Comparison of ENCODE assay signal across 8 cellular contexts in the genomic region with DNA sequence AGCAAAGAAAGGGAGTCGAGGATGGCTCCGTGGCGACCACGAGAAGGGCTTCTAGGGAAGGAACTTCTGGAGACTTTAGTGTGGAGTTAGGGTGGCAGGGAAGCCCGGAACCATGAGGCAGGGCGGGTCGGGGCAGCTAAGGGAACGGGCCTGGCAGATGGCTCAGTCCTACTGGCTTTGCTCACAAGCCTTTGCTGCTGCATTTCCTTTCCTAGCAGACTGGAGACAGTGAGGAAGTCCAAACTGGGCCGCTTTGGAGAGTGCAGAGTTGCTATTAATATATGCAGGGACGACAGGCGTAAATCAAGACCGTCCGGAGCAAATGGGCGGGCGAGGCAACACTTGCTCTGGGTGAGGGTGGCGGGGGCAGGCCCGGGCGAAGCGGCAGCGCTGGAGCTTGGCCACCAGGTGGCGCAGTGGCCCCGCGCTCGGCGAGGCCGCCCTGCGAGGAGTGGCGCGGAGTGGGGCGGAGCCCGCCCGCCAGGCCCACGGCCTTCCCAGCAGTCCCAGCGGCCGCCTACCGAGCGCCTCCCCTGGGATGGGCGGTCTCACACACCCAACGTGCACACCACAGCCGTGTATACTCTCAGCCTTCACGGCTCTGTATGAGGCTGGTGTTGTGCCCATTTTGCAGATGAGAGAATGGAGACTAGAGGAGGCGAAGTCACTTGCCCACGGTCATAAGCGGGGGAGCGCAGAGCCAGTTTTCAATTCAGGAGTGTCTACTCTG. TPM values are rescaled to one million over a fixed set of nuclear protein-coding genes. Genes with fewer than 3 reads are reported as not detected.
DNase-seq lines count a peak whose midpoint lies in the region; ATAC-seq and TF ChIP-seq lines count a peak whose summit lies in the region.

No MANE protein-coding gene starts in this region.

- ATAC-seq in GM18502 (IDR thresholded peaks at IDR 0.05; ENCODE audit: poor library complexity, unreplicated experiment) (peak; percentile 90), HG02885 (IDR thresholded peaks at IDR 0.05; ENCODE audit: poor library complexity, unreplicated experiment) (peak; percentile 92), body of pancreas (peak; percentile 95)

- DNase-seq in 8988T = peak; percentile 89
- peak; percentile 85 for DNase-seq in NCI-H2029 (lab: John Stamatoyannopoulos, UW)
- peak; percentile 93 for DNase-seq in UCSD-AML1 (lab: John Stamatoyannopoulos, UW; ENCODE audit: unreplicated experiment)
- DNase-seq in body of pancreas = peak; percentile 92 to 95 (median 94)

- H3K9ac ChIP-seq in iPS-18a (ENCODE audit: low read length) (no peak overlapping the region), skeletal muscle tissue (ENCODE audit: low read depth in 1 of 3, low read length in 3 of 3) (peak overlapping the region; percentile 64 to 84 (median 70))

- peak overlapping the region; percentile 32 to 80 (median 58) for H3K27ac ChIP-seq in body of pancreas
- H3K27ac ChIP-seq in iPS-18a (ENCODE audit: low read length) = no peak overlapping the region
- H3K27ac ChIP-seq in skeletal muscle tissue (ENCODE audit: low read depth, low read length) = peak overlapping the region; percentile 73

- TF ChIP-seq CTCF in body of pancreas (IDR thresholded peaks at IDR 0.05) = peak; percentile 79 to 99 (median 98)

- no peaks in the 10 kb centered on the region for H3K27me3 ChIP-seq in body of pancreas
- no peaks in the 10 kb centered on the region for H3K27me3 ChIP-seq in iPS-18a (ENCODE audit: control insufficient read depth, insufficient read depth, low read length)
- H3K27me3 ChIP-seq in skeletal muscle tissue (ENCODE audit: control insufficient read depth in 3 of 3, insufficient read depth in 3 of 3, low read length in 3 of 3) = no peaks in the 10 kb centered on the region

- intact Hi-C loops in body of pancreas (cut with DNase I) = loop anchor here (5.0 kb wide), 1 partner anchor 131 kb away; no protein-coding TSS in a partner anchor

- H3K9me3 ChIP-seq in body of pancreas (no peaks in the 10 kb centered on the region), iPS-18a (ENCODE audit: control insufficient read depth, low read depth, low read length) (no peaks in the 10 kb centered on the region), skeletal muscle tissue (ENCODE audit: control insufficient read depth in 3 of 3, low read length in 3 of 3) (no peaks in the 10 kb centered on the region)

- 4 to 7% methylated on average over 19 to 44 of the region's 45 CpGs for whole genome bisulfite sequencing in body of pancreas, 2 donors

- H3K4me3 ChIP-seq in body of pancreas = peak overlapping the region; percentile 1 to 3
- peak overlapping the region; percentile 38 for H3K4me3 ChIP-seq in iPS-18a (ENCODE audit: low read length)
- peak overlapping the region; percentile 78 to 87 (median 81) for H3K4me3 ChIP-seq in skeletal muscle tissue (ENCODE audit: low read length in 3 of 3)

- H3K4me1 ChIP-seq in body of pancreas (peaks cover 21% of the 10 kb centered on the region), iPS-18a (ENCODE audit: control insufficient read depth, low read depth, low read length) (peaks cover 3% of the 10 kb centered on the region), skeletal muscle tissue (ENCODE audit: control insufficient read depth in 3 of 3, insufficient read depth in 3 of 3, low read length in 3 of 3) (peaks cover 27 to 40% (median 34%) of the 10 kb centered on the region in 3 donors)

- peak; percentile 49 to 76 (median 72) for TF ChIP-seq POLR2A in body of pancreas (IDR thresholded peaks at IDR 0.05)

- no peaks in the 10 kb centered on the region for H3K36me3 ChIP-seq in body of pancreas (replicated peaks in 1 of 2; ENCODE audit: insufficient read depth in 1 of 2, low read depth in 2 of 2)
- H3K36me3 ChIP-seq in iPS-18a (ENCODE audit: control insufficient read depth, low read depth, low read length) = no peaks in the 10 kb centered on the region
- H3K36me3 ChIP-seq in skeletal muscle tissue (ENCODE audit: control insufficient read depth in 3 of 3, insufficient read depth in 3 of 3, low read length in 3 of 3) = no peaks in the 10 kb centered on the region

RNA-seq across cellular contexts. Expression of gene LRTM2, which starts 24.4 kb away (rescaled TPM):
- total RNA-seq in body of pancreas = not detected
- total RNA-seq in skeletal muscle tissue = not detected

Comparison
In these comparisons a context has a peak if more than half of its experiments do, and no peak if none do; other contexts are left out.
1. H3K4me3 ChIP-seq: peak in every context shown above with its lines; median percentile 81 in skeletal muscle tissue; 38 in iPS-18a; 2 in body of pancreas.